Comparison of ENCODE assay signal across 32 cellular contexts in the genomic region with DNA sequence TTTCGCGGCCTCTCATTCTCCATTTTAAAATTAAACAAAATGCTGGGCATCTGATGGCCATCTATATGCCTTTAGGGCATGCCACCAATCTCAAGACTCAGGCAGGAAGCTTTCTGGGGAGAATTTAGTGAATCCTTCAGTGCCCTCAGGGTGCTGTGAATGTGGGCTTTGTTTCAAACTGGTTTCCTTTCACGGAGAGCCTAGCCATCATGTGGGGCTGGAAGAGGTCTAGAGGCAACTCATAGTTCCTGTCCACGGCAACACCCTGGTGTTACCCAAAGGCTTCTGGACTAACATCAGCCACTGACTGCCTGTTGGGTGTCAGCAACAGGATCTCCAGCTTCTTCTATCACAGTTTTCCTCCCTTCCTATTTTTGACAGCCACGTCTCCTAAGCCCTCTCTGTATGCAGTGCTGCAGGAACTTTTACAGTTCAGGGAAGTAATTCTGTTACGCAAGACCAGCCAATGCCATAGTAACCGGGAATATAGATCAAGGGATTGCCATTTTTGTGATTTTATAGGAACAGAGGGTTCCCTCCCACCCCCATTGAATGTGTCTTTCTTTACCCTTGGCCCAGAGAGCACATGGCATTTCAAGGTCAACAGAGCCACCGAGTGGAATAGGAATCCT.
"Had no signal": no experiment of that assay in that cellular context is flagged by ENCODE, and none has a peak within 500 bp of the region (broad histone marks: within the 10 kb centered on the region; RNA-seq: fewer than 3 reads in every experiment).

No MANE protein-coding gene starts in this region.

- H3K4me1 ChIP-seq: adrenal gland, body of pancreas, breast epithelium, Peyer's patch had no signal

- H3K36me3 ChIP-seq: adrenal gland, breast epithelium, MG63, Peyer's patch had no signal

- H3K4me3 Mint-ChIP-seq: activated CD4-positive, alpha-beta memory T cell treated with anti-CD3 and anti-CD28 coated beads for 36 hours; activated T-cell treated with anti-CD3 and anti-CD28 coated beads, Interleukin-2, amount 50 U/mL, for 4 hours; T-helper 1 cell treated with Interleukin-12 subunit alpha and Interleukin-12 subunit beta and Interleukin-4 antibody, amounts not matched to agents 30 μg/mL and 1 μg/mL, for 36 hours; T-helper 2 cell treated with Interferon-gamma antibody and Interleukin-4, amounts not matched to agents 5 μg/mL and 100 μg/mL, for 36 hours; WTC11 had no signal

- H3K27me3 ChIP-seq: adrenal gland, body of pancreas, breast epithelium, Peyer's patch had no signal

- H3K4me3 ChIP-seq: adrenal gland, body of pancreas, breast epithelium, MG63, Peyer's patch had no signal

- H3K27ac ChIP-seq: adrenal gland, body of pancreas, breast epithelium, Peyer's patch, RWPE1 had no signal

- H3K27ac Mint-ChIP-seq: activated CD4-positive, alpha-beta memory T cell treated with anti-CD3 and anti-CD28 coated beads for 36 hours; activated naive CD4-positive, alpha-beta T cell treated with anti-CD3 and anti-CD28 coated beads, Interleukin-2, amount 50 U/mL, for 72 hours; T-helper 1 cell treated with Interleukin-12 subunit alpha and Interleukin-12 subunit beta and Interleukin-4 antibody, amounts not matched to agents 30 μg/mL and 1 μg/mL, for 36 hours; T-helper 2 cell treated with Interferon-gamma antibody and Interleukin-4, amounts not matched to agents 5 μg/mL and 100 μg/mL, for 36 hours; WTC11 had no signal

- DNase-seq: activated CD4-positive, alpha-beta memory T cell treated with anti-CD3 and anti-CD28 coated beads for 36 hours; activated CD4-positive, alpha-beta T cell treated with anti-CD3 and anti-CD28 coated beads for 4 hours; activated CD4-positive, alpha-beta T cell treated with anti-CD3 and anti-CD28 coated beads, Interleukin-2, amount 50 U/mL, for 1 hour; activated CD4-positive, CD25-positive, alpha-beta regulatory T cell treated with anti-CD3 and anti-CD28 coated beads, Interleukin-2, amount 50 U/mL, for 72 hours; activated CD8-positive, alpha-beta memory T cell treated with anti-CD3 and anti-CD28 coated beads, Interleukin-2, amount 50 U/mL, for 4 hours; activated effector memory CD4-positive, alpha-beta T cell treated with anti-CD3 and anti-CD28 coated beads, Interleukin-2, amount 50 U/mL, for 16 hours; activated naive CD4-positive, alpha-beta T cell; activated T-cell treated with anti-CD3 and anti-CD28 coated beads for 4 hours; activated T-cell treated with anti-CD3 and anti-CD28 coated beads, Interleukin-2, amount 50 U/mL, for 4 hours; adrenal gland; body of pancreas; Kasumi-1; KG1; MG63; NCI-H1092; NCI-H1436 treated with DMSO at 0.1 percent for 48 hours; NCI-H1694 treated with DMSO at 0.1 percent for 48 hours; NCI-H2029; NCI-H345; NCI-H510A; NK-92 treated with Interleukin-12 subunit alpha and Interleukin-12 subunit beta, amount 100 ng/mL, for 24 hours; PC-3; Peyer's patch; SIG-M5 had no signal

- ATAC-seq: activated naive CD4-positive, alpha-beta T cell treated with anti-CD3 and anti-CD28 coated beads, Interleukin-2, amount 50 U/mL, for 72 hours; activated T-cell treated with anti-CD3 and anti-CD28 coated beads, Interleukin-2, amount 50 U/mL, for 4 hours; body of pancreas; PC-3; Right ventricle myocardium inferior; WTC11 had no signal

- FAIRE-seq: astrocyte had no signal

- H3K27me3 Mint-ChIP-seq: activated CD4-positive, alpha-beta memory T cell treated with anti-CD3 and anti-CD28 coated beads for 36 hours had no signal
